Comparison of ENCODE assay signal across 22 cellular contexts in genomic region chr3:156511987-156512677, GRCh38. TPM values are rescaled to one million over a fixed set of nuclear protein-coding genes. Genes with fewer than 3 reads are reported as not detected.
DNase-seq lines count a peak whose midpoint lies in the region; ATAC-seq lines count a peak whose summit lies in the region.
"Had no signal": no experiment of that assay in that cellular context is flagged by ENCODE, and none has a peak within 500 bp of the region (broad histone marks: within the 10 kb centered on the region; RNA-seq: fewer than 3 reads in every experiment).

No MANE protein-coding gene starts in this region.

- H3K4me1 Mint-ChIP-seq in activated T-cell treated with anti-CD3 and anti-CD28 coated beads, Interleukin-2, amount 50 U/mL, for 72 hours (ENCODE audit: low read depth): peaks cover 16% of the 10 kb centered on the region
- H3K4me1 Mint-ChIP-seq in activated T-cell treated with anti-CD3 and anti-CD28 coated beads, Interleukin-2, amount 50 U/mL, for 24 hours (ENCODE audit: low read depth): peaks cover 12% of the 10 kb centered on the region
- H3K4me1 Mint-ChIP-seq: CD14-positive monocyte had no signal

- H3K9me3 Mint-ChIP-seq in activated T-cell treated with anti-CD3 and anti-CD28 coated beads, Interleukin-2, amount 50 U/mL, for 72 hours: no peaks in the 10 kb centered on the region
- H3K9me3 Mint-ChIP-seq in activated T-cell treated with anti-CD3 and anti-CD28 coated beads, Interleukin-2, amount 50 U/mL, for 24 hours: no peaks in the 10 kb centered on the region
- no peaks in the 10 kb centered on the region for H3K9me3 Mint-ChIP-seq in activated naive CD4-positive, alpha-beta T cell treated with anti-CD3 and anti-CD28 coated beads, Interleukin-2, amount 50 U/mL, for 72 hours
- H3K9me3 Mint-ChIP-seq: CD14-positive monocyte; effector memory CD8-positive, alpha-beta T cell; HFFc6 had no signal

- no peaks in the 10 kb centered on the region for H3K36me3 Mint-ChIP-seq in activated T-cell treated with anti-CD3 and anti-CD28 coated beads, Interleukin-2, amount 50 U/mL, for 72 hours (ENCODE audit: insufficient read depth in 2 of 2)
- H3K36me3 Mint-ChIP-seq in activated T-cell treated with anti-CD3 and anti-CD28 coated beads, Interleukin-2, amount 50 U/mL, for 24 hours (ENCODE audit: low read depth): no peaks in the 10 kb centered on the region
- H3K36me3 Mint-ChIP-seq in activated naive CD4-positive, alpha-beta T cell treated with anti-CD3 and anti-CD28 coated beads, Interleukin-2, amount 50 U/mL, for 72 hours: no peaks in the 10 kb centered on the region
- H3K36me3 Mint-ChIP-seq: CD14-positive monocyte had no signal

- DNase-seq in activated T-cell treated with anti-CD3 and anti-CD28 coated beads, Interleukin-2, amount 50 U/mL, for 72 hours: no peak
- no peak for DNase-seq in activated T-cell treated with anti-CD3 and anti-CD28 coated beads, Interleukin-2, amount 50 U/mL, for 24 hours
- DNase-seq in EH (ENCODE audit: low read depth) (peak; percentile 25), NCI-H69 (lab: John Stamatoyannopoulos, UW) (peak; percentile 3), OCI-M2 (lab: John Stamatoyannopoulos, UW; ENCODE audit: unreplicated experiment) (no peak), mucosa of gallbladder (ENCODE audit: low spot score) (no peak)
- DNase-seq in activated naive CD4-positive, alpha-beta T cell treated with anti-CD3 and anti-CD28 coated beads, Interleukin-2, amount 50 U/mL, for 72 hours (ENCODE audit: low spot score in 2 of 2): no peak
- DNase-seq: activated CD4-positive, alpha-beta T cell treated with anti-CD3 and anti-CD28 coated beads for 48 hours; activated gamma-delta T cell; aorta; cortex of kidney; effector memory CD8-positive, alpha-beta T cell; heart left ventricle; HFFc6; Karpas-422; mucosa of descending colon; NCI-H1436 treated with DMSO at 0.1 percent for 48 hours; small intestine; stomach; thyroid gland had no signal

- peak; percentile 28 to 46 for ATAC-seq in activated T-cell treated with anti-CD3 and anti-CD28 coated beads, Interleukin-2, amount 50 U/mL, for 72 hours (replicated peaks in 1 of 2)
- ATAC-seq in activated naive CD4-positive, alpha-beta T cell treated with anti-CD3 and anti-CD28 coated beads, Interleukin-2, amount 50 U/mL, for 72 hours: peak; percentile 16 to 59
- no peak for ATAC-seq in HG03159 (IDR thresholded peaks at IDR 0.05; ENCODE audit: unreplicated experiment)
- ATAC-seq: effector memory CD8-positive, alpha-beta T cell; heart left ventricle; mucosa of descending colon had no signal

- H3K27ac Mint-ChIP-seq in activated T-cell treated with anti-CD3 and anti-CD28 coated beads, Interleukin-2, amount 50 U/mL, for 72 hours: peak overlapping the region; percentile 9
- H3K27ac Mint-ChIP-seq in activated T-cell treated with anti-CD3 and anti-CD28 coated beads, Interleukin-2, amount 50 U/mL, for 24 hours: no peak overlapping the region
- H3K27ac Mint-ChIP-seq in activated naive CD4-positive, alpha-beta T cell treated with anti-CD3 and anti-CD28 coated beads, Interleukin-2, amount 50 U/mL, for 72 hours: peak overlapping the region; percentile 3 to 51
- H3K27ac Mint-ChIP-seq: HFFc6 had no signal

- no peak overlapping the region for H3K4me3 Mint-ChIP-seq in activated T-cell treated with anti-CD3 and anti-CD28 coated beads, Interleukin-2, amount 50 U/mL, for 72 hours
- H3K4me3 Mint-ChIP-seq in activated T-cell treated with anti-CD3 and anti-CD28 coated beads, Interleukin-2, amount 50 U/mL, for 24 hours: no peak overlapping the region
- H3K4me3 Mint-ChIP-seq: CD14-positive monocyte; effector memory CD8-positive, alpha-beta T cell; HFFc6 had no signal

- H3K27me3 Mint-ChIP-seq in activated T-cell treated with anti-CD3 and anti-CD28 coated beads, Interleukin-2, amount 50 U/mL, for 72 hours (ENCODE audit: low read depth): peaks cover 9% of the 10 kb centered on the region
- H3K27me3 Mint-ChIP-seq in activated T-cell treated with anti-CD3 and anti-CD28 coated beads, Interleukin-2, amount 50 U/mL, for 24 hours: peaks cover under 1% of the 10 kb centered on the region

RNA-seq across cellular contexts. Expression of gene SSR3, which starts 42.8 kb away (rescaled TPM):
- total RNA-seq in activated T-cell treated with anti-CD3 and anti-CD28 coated beads, Interleukin-2, amount 50 U/mL, for 72 hours: 100 to 1,000 TPM; 189 to 204 TPM
- 100 to 1,000 TPM; 118 to 205 TPM for total RNA-seq in activated naive CD4-positive, alpha-beta T cell treated with anti-CD3 and anti-CD28 coated beads, Interleukin-2, amount 50 U/mL, for 72 hours
- total RNA-seq in mucosa of gallbladder: 152 TPM

Comparison
In these comparisons a context has a peak if more than half of its experiments do, and no peak if none do; other contexts are left out.
1. DNase-seq: peak in EH (single experiment) and NCI-H69 (single experiment); none in activated T-cell treated with anti-CD3 and anti-CD28 coated beads, Interleukin-2, amount 50 U/mL, for 72 hours (0 of 2), activated T-cell treated with anti-CD3 and anti-CD28 coated beads, Interleukin-2, amount 50 U/mL, for 24 hours (single experiment), activated naive CD4-positive, alpha-beta T cell treated with anti-CD3 and anti-CD28 coated beads, Interleukin-2, amount 50 U/mL, for 72 hours (0 of 2), OCI-M2 (single experiment) and mucosa of gallbladder (single experiment).